Comparison of ENCODE assay signal across 13 cellular contexts in the genomic region with DNA sequence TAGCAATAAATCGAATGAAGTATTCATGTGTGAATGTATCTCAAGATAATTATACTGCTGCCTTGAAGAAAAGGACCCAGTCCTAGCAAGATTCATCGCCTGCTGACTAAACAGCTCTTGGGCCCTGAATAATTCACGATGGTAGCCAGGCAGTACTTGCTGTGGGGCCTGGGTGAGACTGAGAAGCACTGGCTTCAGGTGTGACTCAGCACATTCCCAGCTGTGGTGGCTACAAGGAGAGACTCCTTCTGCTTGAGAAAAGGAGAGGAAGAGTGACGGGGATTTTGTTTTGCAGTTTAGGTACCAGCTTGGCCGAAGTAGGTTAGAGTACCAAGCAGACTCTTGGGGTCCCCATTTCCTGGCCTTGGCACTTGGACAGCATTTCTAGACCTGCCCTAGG. TPM values are rescaled to one million over a fixed set of nuclear protein-coding genes. Genes with fewer than 3 reads are reported as not detected.
DNase-seq lines count a peak whose midpoint lies in the region; ATAC-seq and TF ChIP-seq lines count a peak whose summit lies in the region.
"Had no signal": no experiment of that assay in that cellular context is flagged by ENCODE, and none has a peak within 500 bp of the region (broad histone marks: within the 10 kb centered on the region; RNA-seq: fewer than 3 reads in every experiment).

No MANE protein-coding gene starts in this region.

- POLR2A ChIA-PET in A673 (lab: Charles Lee; ENCODE audit: low non-redundant PET): no interaction called here

- H3K27ac ChIP-seq in A673 (ENCODE audit: low read depth, low read length, poor library complexity, severe bottlenecking): no peak overlapping the region
- H3K27ac ChIP-seq: uterus had no signal

- H3K27me3 ChIP-seq in A673 (replicated peaks; ENCODE audit: insufficient read depth, low read depth, low read length, poor library complexity): no peaks in the 10 kb centered on the region
- H3K27me3 ChIP-seq: uterus had no signal

- no peaks in the 10 kb centered on the region for H3K9me3 ChIP-seq in A673 (ENCODE audit: low read depth, low read length, poor library complexity, severe bottlenecking)
- H3K9me3 ChIP-seq: uterus had no signal

- ATAC-seq in HG02678 (IDR thresholded peaks at IDR 0.05; ENCODE audit: unreplicated experiment) (no peak), GM18520 (IDR thresholded peaks at IDR 0.05; ENCODE audit: unreplicated experiment) (no peak)
- ATAC-seq: activated CD4-positive, alpha-beta T cell treated with anti-CD3 and anti-CD28 coated beads for 36 hours; esophagus mucosa had no signal

- H3K4me3 ChIP-seq in A673 (ENCODE audit: low read depth, low read length, poor library complexity, severe bottlenecking): no peak overlapping the region
- H3K4me3 ChIP-seq: uterus had no signal

- CTCF ChIA-PET in A673 (lab: Charles Lee): no interaction called here

- BruUV-seq in A673 (replicated peaks; lab: Mats Ljungman, UMichigan): no TSS peak

- no peaks in the 10 kb centered on the region for H3K36me3 ChIP-seq in A673 (ENCODE audit: insufficient read depth, low read length, poor library complexity, severe bottlenecking)
- H3K36me3 ChIP-seq: uterus had no signal

- TF ChIP-seq CTCF in A673 (conservative IDR thresholded peaks at IDR 0.05; ENCODE audit: low read depth, low read length): no peak

- intact Hi-C loops in A673 (cut with micrococcal nuclease; ENCODE audit: unreplicated experiment): no loop called here

- DNase-seq in A673 (ENCODE audit: low spot score): peak; percentile 1
- DNase-seq in HK-2 (ENCODE audit: unreplicated experiment): peak; percentile 18
- DNase-seq in UCSD-AML1 (lab: John Stamatoyannopoulos, UW; ENCODE audit: unreplicated experiment): peak; percentile 12
- peak; percentile 80 for DNase-seq in iPS DF 19.7 (ENCODE audit: low read depth, low spot score)
- DNase-seq in activated CD4-positive, alpha-beta T cell treated with anti-CD3 and anti-CD28 coated beads, Interleukin-2, amount 50 U/mL, for 1 hour: no peak
- DNase-seq in NCI-H510A (lab: John Stamatoyannopoulos, UW): no peak
- DNase-seq: activated CD4-positive, alpha-beta T cell treated with anti-CD3 and anti-CD28 coated beads for 36 hours; caudate nucleus; uterus had no signal

- no peaks in the 10 kb centered on the region for H3K4me1 ChIP-seq in A673 (ENCODE audit: insufficient read depth, low read length, poor library complexity, severe bottlenecking)
- H3K4me1 ChIP-seq: uterus had no signal

RNA-seq across cellular contexts. Expression of a gene that starts 47.6 kb away (rescaled TPM):
- not detected in 2 replicates for total RNA-seq in A673 (2021)
- total RNA-seq: activated CD4-positive, alpha-beta T cell treated with anti-CD3 and anti-CD28 coated beads for 36 hours; activated T-helper 2 cell treated with anti-CD3 and anti-CD28 coated beads, Interferon-gamma antibody, Interleukin-2, Interleukin-4, amounts not matched to agents 10 μg/mL and 5 μg/mL and 100 μg/mL, durations not matched to agents 14 hours and 24 hours and 36 hours; esophagus mucosa; uterus had no signal

Comparison
In these comparisons a context has a peak if more than half of its experiments do, and no peak if none do; other contexts are left out.
1. DNase-seq: peak in A673 (single experiment), HK-2 (single experiment), UCSD-AML1 (single experiment) and iPS DF 19.7 (single experiment); none in activated CD4-positive, alpha-beta T cell treated with anti-CD3 and anti-CD28 coated beads, Interleukin-2, amount 50 U/mL, for 1 hour (single experiment) and NCI-H510A (single experiment).